Comparison of ENCODE assay signal across 1 cellular context in genomic region chr1:219324629-219325367, GRCh38.
TF ChIP-seq lines count a peak whose summit lies in the region.

No MANE protein-coding gene starts in this region.

TF ChIP-seq in GM23338, 12 proteins besides CTCF, POLR2A, EP300 and RAD21 (continued from another document):
- TF ChIP-seq ZNF462 (CRISPR knock-in tag; IDR thresholded peaks at IDR 0.05) (no peak), POLR2AphosphoS5 (IDR thresholded peaks at IDR 0.05; ENCODE audit: low read depth) (no peak), STAT1 (IDR thresholded peaks at IDR 0.05; ENCODE audit: unreplicated experiment) (no peak), CREB1 (CRISPR knock-in tag; IDR thresholded peaks at IDR 0.05; ENCODE audit: low read depth) (no peak), ZNF114 (CRISPR knock-in tag; IDR thresholded peaks at IDR 0.05) (no peak)
